20 cellular contexts compared by ENCODE assay signal in the genomic region with DNA sequence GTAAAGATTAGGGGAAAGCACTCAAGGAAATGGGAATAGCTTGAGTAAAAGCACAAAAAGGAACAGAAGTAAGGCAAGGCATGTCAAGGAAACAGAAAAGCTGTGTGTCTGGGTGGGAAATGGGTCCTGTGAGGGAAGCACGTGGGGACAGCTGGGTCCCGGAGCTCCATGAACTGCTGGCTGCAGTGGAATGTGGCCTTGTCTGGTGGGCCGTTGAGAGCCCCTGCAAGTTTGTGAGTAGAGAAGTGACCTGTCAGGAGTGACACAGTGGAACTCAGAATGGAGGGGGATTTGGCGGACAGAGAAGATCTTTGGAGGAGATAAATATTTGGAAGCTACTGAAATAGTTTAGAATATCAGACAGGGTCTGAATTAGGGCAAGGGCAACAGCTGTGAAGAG.
A peak's percentile ranks its signal among the peaks of the same experiment; 100 is the strongest.
DNase-seq lines count a peak whose midpoint lies in the region; ATAC-seq, FAIRE-seq and TF ChIP-seq lines count a peak whose summit lies in the region.
"Had no signal": no experiment of that assay in that cellular context is flagged by ENCODE, and none has a peak within 500 bp of the region (broad histone marks: within the 10 kb centered on the region; RNA-seq: fewer than 3 reads in every experiment).

No MANE protein-coding gene starts in this region.

- no peaks in the 10 kb centered on the region for H3K36me3 Mint-ChIP-seq in activated CD4-positive, alpha-beta T cell treated with anti-CD3 and anti-CD28 coated beads, Interleukin-2, amount 10 ng/mL, durations not matched to agents 7 days and 5 days (ENCODE audit: low read depth)
- no peaks in the 10 kb centered on the region for H3K36me3 Mint-ChIP-seq in activated CD4-positive, alpha-beta T cell treated with anti-CD3 and anti-CD28 coated beads for 36 hours (ENCODE audit: low read depth)
- H3K36me3 Mint-ChIP-seq in glutamatergic neuron (ENCODE audit: unreplicated experiment): no peaks in the 10 kb centered on the region
- no peaks in the 10 kb centered on the region for H3K36me3 Mint-ChIP-seq in nephron (ENCODE audit: low read depth)
- peaks cover 2% of the 10 kb centered on the region for H3K36me3 Mint-ChIP-seq in progenitor cell of endocrine pancreas (ENCODE audit: insufficient read depth)
- H3K36me3 Mint-ChIP-seq: CD4-positive, CD25-positive, alpha-beta regulatory T cell; CD8-positive, alpha-beta T cell had no signal

- intact Hi-C loops in activated CD4-positive, alpha-beta T cell treated with anti-CD3 and anti-CD28 coated beads for 36 hours (cut with DNase I, micrococcal nuclease): no loop called here

- H3K4me3 Mint-ChIP-seq in activated CD4-positive, alpha-beta T cell treated with anti-CD3 and anti-CD28 coated beads, Interleukin-2, amount 10 ng/mL, durations not matched to agents 7 days and 5 days: no peak overlapping the region
- no peak overlapping the region for H3K4me3 Mint-ChIP-seq in activated CD4-positive, alpha-beta T cell treated with anti-CD3 and anti-CD28 coated beads for 36 hours
- no peak overlapping the region for H3K4me3 Mint-ChIP-seq in glutamatergic neuron (ENCODE audit: unreplicated experiment)
- H3K4me3 Mint-ChIP-seq in nephron: no peak overlapping the region
- no peak overlapping the region for H3K4me3 Mint-ChIP-seq in progenitor cell of endocrine pancreas (ENCODE audit: low read depth)
- H3K4me3 Mint-ChIP-seq: B cell; CD4-positive, CD25-positive, alpha-beta regulatory T cell; CD8-positive, alpha-beta T cell; H9; HFFc6 had no signal

- FAIRE-seq in H54 (lab: Jason Lieb, UNC): no peak
- FAIRE-seq: A204.1, G401.6, GM12878, H1 had no signal

- no peak for TF ChIP-seq CTCF in glutamatergic neuron (IDR thresholded peaks at IDR 0.05; ENCODE audit: partially characterized antibody, unreplicated experiment)
- no peak for TF ChIP-seq CTCF in nephron (IDR thresholded peaks at IDR 0.05; ENCODE audit: unreplicated experiment in 3 of 3)
- no peak for TF ChIP-seq CTCF in progenitor cell of endocrine pancreas (IDR thresholded peaks at IDR 0.05; ENCODE audit: unreplicated experiment)

- no peak for ATAC-seq in activated CD4-positive, alpha-beta T cell treated with anti-CD3 and anti-CD28 coated beads for 36 hours
- ATAC-seq: CD8-positive, alpha-beta T cell; GM12878 had no signal

- CTCF ChIA-PET in activated CD4-positive, alpha-beta T cell treated with anti-CD3 and anti-CD28 coated beads, Interleukin-2, amount 10 ng/mL, durations not matched to agents 7 days and 5 days (lab: Charles Lee): interaction anchor here (0.6 to 1.1 kb wide), 2 partner anchors 11 to 26 kb away, joined by 3 read pairs; no protein-coding TSS in a partner anchor
- CTCF ChIA-PET in activated CD4-positive, alpha-beta T cell treated with anti-CD3 and anti-CD28 coated beads for 36 hours (lab: Charles Lee): interaction anchor here (0.9 kb wide), 1 partner anchor 8 kb away, joined by 3 read pairs; no protein-coding TSS in a partner anchor

- H3K4me1 Mint-ChIP-seq in activated CD4-positive, alpha-beta T cell treated with anti-CD3 and anti-CD28 coated beads, Interleukin-2, amount 10 ng/mL, durations not matched to agents 7 days and 5 days: no peaks in the 10 kb centered on the region
- no peaks in the 10 kb centered on the region for H3K4me1 Mint-ChIP-seq in activated CD4-positive, alpha-beta T cell treated with anti-CD3 and anti-CD28 coated beads for 36 hours
- H3K4me1 Mint-ChIP-seq in glutamatergic neuron (ENCODE audit: low read depth, unreplicated experiment) (peaks cover 40% of the 10 kb centered on the region), nephron (peaks cover 31% of the 10 kb centered on the region), progenitor cell of endocrine pancreas (ENCODE audit: low read depth) (peaks cover 30% of the 10 kb centered on the region)
- H3K4me1 Mint-ChIP-seq: B cell; CD4-positive, CD25-positive, alpha-beta regulatory T cell had no signal

- POLR2A ChIA-PET in activated CD4-positive, alpha-beta T cell treated with anti-CD3 and anti-CD28 coated beads, Interleukin-2, amount 10 ng/mL, durations not matched to agents 7 days and 5 days (lab: Charles Lee): no interaction called here
- POLR2A ChIA-PET in activated CD4-positive, alpha-beta T cell treated with anti-CD3 and anti-CD28 coated beads for 36 hours (lab: Charles Lee): interaction anchor here (0.6 kb wide), 1 partner anchor 101 kb away, joined by 5 read pairs; no protein-coding TSS in a partner anchor

- no peak for DNase-seq in activated CD4-positive, alpha-beta T cell treated with anti-CD3 and anti-CD28 coated beads, Interleukin-2, amount 10 ng/mL, durations not matched to agents 7 days and 5 days
- no peak for DNase-seq in activated CD4-positive, alpha-beta T cell treated with anti-CD3 and anti-CD28 coated beads for 36 hours
- DNase-seq in glutamatergic neuron (no peak), progenitor cell of endocrine pancreas (ENCODE audit: low spot score, unreplicated experiment) (no peak), H54 (ENCODE audit: insufficient read length, low spot score) (no peak), NCI-H146 treated with DMSO at 0.1 percent for 48 hours (lab: John Stamatoyannopoulos, UW; ENCODE audit: unreplicated experiment) (no peak)
- DNase-seq in stimulated activated CD4-positive, alpha-beta T cell treated with anti-CD3 and anti-CD28 coated beads, Interleukin-1b, Interleukin-23, amount 100 ng/mL, for 48 hours: no peak
- DNase-seq: Caco-2; CD4-positive, CD25-positive, alpha-beta regulatory T cell; CD8-positive, alpha-beta T cell; DMS153; DND-41; H9; HFFc6 had no signal

- H3K27ac Mint-ChIP-seq in activated CD4-positive, alpha-beta T cell treated with anti-CD3 and anti-CD28 coated beads, Interleukin-2, amount 10 ng/mL, durations not matched to agents 7 days and 5 days: peak overlapping the region; percentile 32
- no peak overlapping the region for H3K27ac Mint-ChIP-seq in activated CD4-positive, alpha-beta T cell treated with anti-CD3 and anti-CD28 coated beads for 36 hours
- H3K27ac Mint-ChIP-seq in glutamatergic neuron (ENCODE audit: unreplicated experiment) (peak overlapping the region; percentile 10), nephron (peak overlapping the region; percentile 23 to 67 (median 50)), progenitor cell of endocrine pancreas (peak overlapping the region; percentile 17)
- H3K27ac Mint-ChIP-seq: B cell; CD4-positive, CD25-positive, alpha-beta regulatory T cell; CD8-positive, alpha-beta T cell; H9; HFFc6 had no signal

- no peaks in the 10 kb centered on the region for H3K9me3 Mint-ChIP-seq in activated CD4-positive, alpha-beta T cell treated with anti-CD3 and anti-CD28 coated beads, Interleukin-2, amount 10 ng/mL, durations not matched to agents 7 days and 5 days
- H3K9me3 Mint-ChIP-seq in activated CD4-positive, alpha-beta T cell treated with anti-CD3 and anti-CD28 coated beads for 36 hours (ENCODE audit: low read depth): no peaks in the 10 kb centered on the region
- H3K9me3 Mint-ChIP-seq in glutamatergic neuron (ENCODE audit: unreplicated experiment) (peaks cover 13% of the 10 kb centered on the region), nephron (no peaks in the 10 kb centered on the region), progenitor cell of endocrine pancreas (ENCODE audit: low read depth) (no peaks in the 10 kb centered on the region)
- H3K9me3 Mint-ChIP-seq: CD4-positive, CD25-positive, alpha-beta regulatory T cell; CD8-positive, alpha-beta T cell; HFFc6 had no signal

- peaks cover 4% of the 10 kb centered on the region for H3K27me3 Mint-ChIP-seq in activated CD4-positive, alpha-beta T cell treated with anti-CD3 and anti-CD28 coated beads, Interleukin-2, amount 10 ng/mL, durations not matched to agents 7 days and 5 days
- no peaks in the 10 kb centered on the region for H3K27me3 Mint-ChIP-seq in activated CD4-positive, alpha-beta T cell treated with anti-CD3 and anti-CD28 coated beads for 36 hours
- peaks cover 3% of the 10 kb centered on the region for H3K27me3 Mint-ChIP-seq in glutamatergic neuron (ENCODE audit: unreplicated experiment)
- no peaks in the 10 kb centered on the region for H3K27me3 Mint-ChIP-seq in nephron (ENCODE audit: low read depth)
- no peaks in the 10 kb centered on the region for H3K27me3 Mint-ChIP-seq in progenitor cell of endocrine pancreas

- TF ChIP-seq POLR2A in H54 (IDR thresholded peaks at IDR 0.05; ENCODE audit: low read depth, low read length): no peak
